Comparison of ENCODE assay signal across 8 cellular contexts in genomic region chr2:68319397-68320117, GRCh38. TPM values are rescaled to one million over a fixed set of nuclear protein-coding genes. Genes with fewer than 3 reads are reported as not detected.
DNase-seq lines count a peak whose midpoint lies in the region; TF ChIP-seq lines count a peak whose summit lies in the region.

A gene with protein sequence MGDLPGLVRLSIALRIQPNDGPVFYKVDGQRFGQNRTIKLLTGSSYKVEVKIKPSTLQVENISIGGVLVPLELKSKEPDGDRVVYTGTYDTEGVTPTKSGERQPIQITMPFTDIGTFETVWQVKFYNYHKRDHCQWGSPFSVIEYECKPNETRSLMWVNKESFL (minus strand): TSS chr2:68319949. CDS start chr2:68319400, 549 bp downstream.

- H3K4me2 ChIP-seq in neural progenitor cell = peak within 1 kb of the TSS; percentile 81

- H2AFZ ChIP-seq in neural progenitor cell (replicated peaks) = peak within 1 kb of the TSS; percentile 85

- no peaks in the 10 kb centered on the region for H3K9me3 Mint-ChIP-seq in activated CD4-positive, alpha-beta T cell treated with anti-CD3 and anti-CD28 coated beads, Interleukin-2, amount 10 ng/mL, durations not matched to agents 24 days and 14 days
- H3K9me3 Mint-ChIP-seq in neural progenitor cell = no peaks in the 10 kb centered on the region

- WGBS in adipose tissue, 3 donors = 1% methylated on average over 55 to 64 of the region's 64 CpGs

- intact Hi-C loops in activated CD4-positive, alpha-beta T cell treated with anti-CD3 and anti-CD28 coated beads, Interleukin-2, amount 10 ng/mL, durations not matched to agents 24 days and 14 days (cut with micrococcal nuclease) = no loop called here
- intact Hi-C loops in head of caudate nucleus (cut with DNase I) = no loop called here

- no peaks in the 10 kb centered on the region for H3K36me3 Mint-ChIP-seq in activated CD4-positive, alpha-beta T cell treated with anti-CD3 and anti-CD28 coated beads, Interleukin-2, amount 10 ng/mL, durations not matched to agents 24 days and 14 days (ENCODE audit: low read depth)
- H3K36me3 Mint-ChIP-seq in neural progenitor cell = peaks cover 11% of the 10 kb centered on the region

- H3F3A ChIP-seq in neural progenitor cell (ENCODE audit: low read depth) = peaks cover 7% of the 10 kb centered on the region

- no peak for DNase-seq in activated CD4-positive, alpha-beta T cell treated with anti-CD3 and anti-CD28 coated beads, Interleukin-2, amount 10 ng/mL, durations not matched to agents 24 days and 14 days
- DNase-seq in activated CD4-positive, alpha-beta T cell treated with anti-CD3 and anti-CD28 coated beads for 4 hours = no peak
- DNase-seq in NCI-H2196 (lab: John Stamatoyannopoulos, UW; ENCODE audit: unreplicated experiment) = peak; percentile 35
- DNase-seq in head of caudate nucleus = peak in 41 of 42 donors; percentile 38 to 83 (median 69)
- peak; percentile 85 for DNase-seq in neural progenitor cell (ENCODE audit: low spot score)
- no peak for DNase-seq in GF-D8 (lab: John Stamatoyannopoulos, UW)
- no peak for DNase-seq in effector CD8-positive, alpha-beta T cell (lab: John Stamatoyannopoulos, UW)

- H3K9me3 ChIP-seq in neural progenitor cell (ENCODE audit: low read depth) = no peaks in the 10 kb centered on the region

- no peak within 1 kb of the TSS for H3K27ac Mint-ChIP-seq in activated CD4-positive, alpha-beta T cell treated with anti-CD3 and anti-CD28 coated beads, Interleukin-2, amount 10 ng/mL, durations not matched to agents 24 days and 14 days
- H3K27ac Mint-ChIP-seq in neural progenitor cell = peak within 1 kb of the TSS; percentile 76

- peak within 1 kb of the TSS; percentile 53 for H3K4me3 ChIP-seq in neural progenitor cell

- peaks cover 2% of the 10 kb centered on the region for H3K4me1 Mint-ChIP-seq in activated CD4-positive, alpha-beta T cell treated with anti-CD3 and anti-CD28 coated beads, Interleukin-2, amount 10 ng/mL, durations not matched to agents 24 days and 14 days
- H3K4me1 Mint-ChIP-seq in neural progenitor cell = peaks cover 11% of the 10 kb centered on the region

- H3K27me3 Mint-ChIP-seq in activated CD4-positive, alpha-beta T cell treated with anti-CD3 and anti-CD28 coated beads, Interleukin-2, amount 10 ng/mL, durations not matched to agents 24 days and 14 days = peaks cover 67% of the 10 kb centered on the region
- peaks cover 6% of the 10 kb centered on the region for H3K27me3 Mint-ChIP-seq in neural progenitor cell (ENCODE audit: insufficient read depth, low read depth)

- H3K36me3 ChIP-seq in neural progenitor cell = no peaks in the 10 kb centered on the region

- H3K79me2 ChIP-seq in neural progenitor cell (ENCODE audit: low read depth) = no peaks in the 10 kb centered on the region

- H3K27me3 ChIP-seq in neural progenitor cell = peaks cover 89% of the 10 kb centered on the region

- H3K27ac ChIP-seq in adipose tissue (ENCODE audit: low read depth, low read length) (peak within 1 kb of the TSS; percentile 88), neural progenitor cell (no peak within 1 kb of the TSS)

- TF ChIP-seq CTCF in neural progenitor cell (IDR thresholded peaks at IDR 0.05) = no peak

- H4K20me1 ChIP-seq in neural progenitor cell (ENCODE audit: low read depth) = no peaks in the 10 kb centered on the region

- H3K4me3 Mint-ChIP-seq in activated CD4-positive, alpha-beta T cell treated with anti-CD3 and anti-CD28 coated beads, Interleukin-2, amount 10 ng/mL, durations not matched to agents 24 days and 14 days = peak within 1 kb of the TSS; percentile 41
- H3K4me3 Mint-ChIP-seq in neural progenitor cell = peak within 1 kb of the TSS; percentile 90

- H3K9ac ChIP-seq in neural progenitor cell = no peak within 1 kb of the TSS

- H3K4me1 ChIP-seq in neural progenitor cell = peaks cover 8% of the 10 kb centered on the region

RNA-seq across cellular contexts. Expression of the gene that starts here (rescaled TPM):
- not detected in 2 replicates for total RNA-seq in activated CD4-positive, alpha-beta T cell treated with anti-CD3 and anti-CD28 coated beads, Interleukin-2, amount 10 ng/mL, durations not matched to agents 24 days and 14 days
- polyA plus RNA-seq in adipose tissue = 10 to 100 TPM in 2 of 3 donors, 1 to 10 TPM in 1; 3.9 to 62.2 (median 26.6) TPM
- 3.7 and 5.0 TPM in 2 replicates for total RNA-seq in neural progenitor cell (ENCODE audit: low replicate concordance)

Comparison
In these comparisons a context has a peak if more than half of its experiments do, and no peak if none do; other contexts are left out.
1. DNase-seq: peak in NCI-H2196 (single experiment), head of caudate nucleus (41 of 42) and neural progenitor cell (single experiment); none in activated CD4-positive, alpha-beta T cell treated with anti-CD3 and anti-CD28 coated beads, Interleukin-2, amount 10 ng/mL, durations not matched to agents 24 days and 14 days (single experiment), activated CD4-positive, alpha-beta T cell treated with anti-CD3 and anti-CD28 coated beads for 4 hours (0 of 2), GF-D8 (single experiment) and effector CD8-positive, alpha-beta T cell (single experiment).